8 cellular contexts compared by ENCODE assay signal in genomic region chr22:24951942-24952836, GRCh38. TPM values are rescaled to one million over a fixed set of nuclear protein-coding genes. Genes with fewer than 3 reads are reported as not detected.
DNase-seq lines count a peak whose midpoint lies in the region; ATAC-seq and TF ChIP-seq lines count a peak whose summit lies in the region.

Gene KIAA1671, plus strand, starts transcription at chr22:24952716. Its CDS starts 75,284 bp downstream, at chr22:25028000.

- POLR2A ChIA-PET in OCI-LY7 (lab: Charles Lee), result no interaction called here

- H3K4me3 Mint-ChIP-seq in chondrocyte (ENCODE audit: unreplicated experiment), result peak within 1 kb of the TSS; percentile 94

- H3K4me1 Mint-ChIP-seq in chondrocyte (ENCODE audit: low read depth), result peaks cover 29% of the 10 kb centered on the region

- no peaks in the 10 kb centered on the region for H3K36me3 Mint-ChIP-seq in chondrocyte (ENCODE audit: low read depth)

- peaks cover 7% of the 10 kb centered on the region for H3K27me3 Mint-ChIP-seq in chondrocyte (ENCODE audit: low read depth)

- DNase-seq in NCI-H446 treated with DMSO at 0.1 percent for 48 hours (lab: John Stamatoyannopoulos, UW) (peak; percentile 7), chondrocyte (ENCODE audit: low spot score) (peak; percentile 94), kidney epithelial cell (ENCODE audit: low read depth) (no peak), OCI-LY7 (ENCODE audit: low spot score) (no peak)
- DNase-seq in activated CD4-positive, alpha-beta T cell treated with anti-CD3 and anti-CD28 coated beads for 24 hours (ENCODE audit: low read depth in 2 of 2), result peak; percentile 73 to 79
- DNase-seq in stimulated activated CD4-positive, alpha-beta T cell treated with anti-CD3 and anti-CD28 coated beads, Interleukin-15, amount 100 ng/mL, for 1 hour (ENCODE audit: low read depth in 1 of 2, low spot score in 1 of 2), result peak; percentile 76 to 85

- intact Hi-C loops in OCI-LY7 (cut with micrococcal nuclease; ENCODE audit: unreplicated experiment), result no loop called here

- H3K4me1 ChIP-seq in DOHH2 (ENCODE audit: control insufficient read depth, low read length), result 0 out of 2 replicates have a peak, but pooled peaks cover 4% of the 10 kb centered on the region
- H3K4me1 ChIP-seq in OCI-LY7 (ENCODE audit: insufficient read depth, low read length, poor library complexity, severe bottlenecking), result no peaks in the 10 kb centered on the region

- H3K4me3 ChIP-seq in DOHH2 (ENCODE audit: low read length), result peak within 1 kb of the TSS; percentile 67
- peak within 1 kb of the TSS; percentile 77 for H3K4me3 ChIP-seq in kidney epithelial cell (ENCODE audit: low read depth, low read length)
- H3K4me3 ChIP-seq in OCI-LY7 (ENCODE audit: low read depth, low read length, poor library complexity, severe bottlenecking), result no peak within 1 kb of the TSS

- H3K79me2 ChIP-seq in DOHH2 (ENCODE audit: control insufficient read depth, low read length) (no peaks in the 10 kb centered on the region), OCI-LY7 (ENCODE audit: insufficient read depth, low read depth, low read length) (no peaks in the 10 kb centered on the region)

- no peaks in the 10 kb centered on the region for H3K9me3 ChIP-seq in DOHH2 (ENCODE audit: control insufficient read depth, insufficient read depth, low read length)
- no peaks in the 10 kb centered on the region for H3K9me3 ChIP-seq in OCI-LY7 (ENCODE audit: low read length)

- H3F3A ChIP-seq in DOHH2 (ENCODE audit: control insufficient read depth, insufficient read depth), result no peaks in the 10 kb centered on the region

- no peaks in the 10 kb centered on the region for H4K20me1 ChIP-seq in DOHH2 (ENCODE audit: control insufficient read depth, insufficient read depth, low read depth, low read length)
- H4K20me1 ChIP-seq in OCI-LY7 (ENCODE audit: insufficient read depth, low read length), result no peaks in the 10 kb centered on the region

- H3K36me3 ChIP-seq in DOHH2 (ENCODE audit: control insufficient read depth, low read length) (no peaks in the 10 kb centered on the region), kidney epithelial cell (ENCODE audit: control insufficient read depth, insufficient read depth, low read length) (no peaks in the 10 kb centered on the region), OCI-LY7 (ENCODE audit: insufficient read depth, low read length) (no peaks in the 10 kb centered on the region)

- H3K9me2 ChIP-seq in DOHH2 (replicated peaks; ENCODE audit: control insufficient read depth, low read length) (no peaks in the 10 kb centered on the region), OCI-LY7 (ENCODE audit: insufficient read depth, low read length) (no peaks in the 10 kb centered on the region)

- ATAC-seq in HG02642 (IDR thresholded peaks at IDR 0.05; ENCODE audit: poor library complexity, unreplicated experiment), result peak; percentile 76

- peak; percentile 85 for TF ChIP-seq CTCF in DOHH2 (IDR thresholded peaks at IDR 0.05; ENCODE audit: low read depth, low read length, poor library complexity, severe bottlenecking)
- TF ChIP-seq CTCF in chondrocyte (IDR thresholded peaks at IDR 0.05), result peak; percentile 100
- peak; percentile 99 for TF ChIP-seq CTCF in kidney epithelial cell (IDR thresholded peaks at IDR 0.05; ENCODE audit: insufficient read depth, low read length, poor library complexity, severe bottlenecking)
- TF ChIP-seq CTCF in OCI-LY7 (conservative IDR thresholded peaks at IDR 0.05; ENCODE audit: low read length), result no peak

- H3K4me2 ChIP-seq in DOHH2 (ENCODE audit: low read length), result peak within 1 kb of the TSS; percentile 69
- H3K4me2 ChIP-seq in OCI-LY7 (ENCODE audit: low read length), result no peak within 1 kb of the TSS

- no peaks in the 10 kb centered on the region for H3K27me3 ChIP-seq in DOHH2 (ENCODE audit: control insufficient read depth, low read length)
- H3K27me3 ChIP-seq in kidney epithelial cell (ENCODE audit: control insufficient read depth, insufficient read depth, low read length), result peaks cover 5% of the 10 kb centered on the region

- H3K27ac ChIP-seq in DOHH2 (ENCODE audit: low read depth, low read length) (no peak within 1 kb of the TSS), OCI-LY7 (ENCODE audit: low read depth, low read length, poor library complexity, severe bottlenecking) (no peak within 1 kb of the TSS)

- CTCF ChIA-PET in OCI-LY7 (lab: Charles Lee; ENCODE audit: unreplicated experiment), result no interaction called here

- BruUV-seq in OCI-LY7 (replicated peaks; lab: Mats Ljungman, UMichigan), result no TSS peak

- H3K27ac Mint-ChIP-seq in chondrocyte (ENCODE audit: unreplicated experiment), result peak within 1 kb of the TSS; percentile 95

- no peaks in the 10 kb centered on the region for H3K9me3 Mint-ChIP-seq in chondrocyte (ENCODE audit: low read depth)

- H2AFZ ChIP-seq in OCI-LY7 (ENCODE audit: low read length), result no peak within 1 kb of the TSS

RNA-seq across cellular contexts. Expression of gene KIAA1671, which starts in this region (rescaled TPM):
- total RNA-seq in chondrocyte, result 27.5 to 36.6 TPM (median 28.5 TPM) in 3 replicates
- 32.3 and 35.6 TPM in 2 replicates for total RNA-seq in kidney epithelial cell
- total RNA-seq in OCI-LY7 (2014; rRNA removed; shearing (Covaris generic)), result not detected in 2 replicates
- total RNA-seq in OCI-LY7 (2022), result not detected in 2 replicates

Comparison
In these comparisons a context has a peak if more than half of its experiments do, and no peak if none do; other contexts are left out.
1. RNA of gene KIAA1671 (total RNA-seq): 32.3 to 35.6 TPM in kidney epithelial cell and 27.5 to 36.6 TPM in chondrocyte; not detected in OCI-LY7; every median in the first group is over 10 times any median in the second.
2. DNase-seq: peak in NCI-H446 treated with DMSO at 0.1 percent for 48 hours (single experiment), activated CD4-positive, alpha-beta T cell treated with anti-CD3 and anti-CD28 coated beads for 24 hours (2 of 2), chondrocyte (single experiment) and stimulated activated CD4-positive, alpha-beta T cell treated with anti-CD3 and anti-CD28 coated beads, Interleukin-15, amount 100 ng/mL, for 1 hour (2 of 2); none in kidney epithelial cell (single experiment) and OCI-LY7 (single experiment).